In genomic region chrX:13110427-13111324, GRCh38 we compare ENCODE assay signal across 9 cellular contexts.
A peak's percentile ranks its signal among the peaks of the same experiment; 100 is the strongest.
DNase-seq lines count a peak whose midpoint lies in the region; ATAC-seq, FAIRE-seq and TF ChIP-seq lines count a peak whose summit lies in the region.
"Had no signal": no experiment of that assay in that cellular context is flagged by ENCODE, and none has a peak within 500 bp of the region (broad histone marks: within the 10 kb centered on the region; RNA-seq: fewer than 3 reads in every experiment).

No MANE protein-coding gene starts in this region.

- H3K36me3 ChIP-seq in HCT116 (ENCODE audit: control insufficient read depth in 1 of 2, insufficient read depth in 2 of 2, low read length in 2 of 2), result no peaks in the 10 kb centered on the region
- H3K36me3 ChIP-seq in SK-N-MC (ENCODE audit: insufficient read depth, low read length), result no peaks in the 10 kb centered on the region
- no peaks in the 10 kb centered on the region for H3K36me3 ChIP-seq in gastroesophageal sphincter
- no peaks in the 10 kb centered on the region for H3K36me3 ChIP-seq in small intestine (ENCODE audit: control insufficient read depth in 2 of 2, insufficient read depth in 2 of 2, low read length in 2 of 2)

- no peak overlapping the region for H3K4me3 ChIP-seq in HCT116 (replicated peaks in 1 of 2; ENCODE audit: low read depth in 1 of 2, low read length in 2 of 2)
- H3K4me3 ChIP-seq in SK-N-MC, result no peak overlapping the region
- H3K4me3 ChIP-seq in gastroesophageal sphincter, result no peak overlapping the region
- H3K4me3 ChIP-seq in small intestine (ENCODE audit: low read depth in 1 of 2, low read length in 2 of 2), result no peak overlapping the region

- DNase-seq in HCT116 (ENCODE audit: low read depth, low spot score) (peak; percentile 33), SK-N-MC (ENCODE audit: low read depth, low spot score) (peak; percentile 6), small intestine (peak; percentile 88), UCSD-AML1 (lab: John Stamatoyannopoulos, UW; ENCODE audit: unreplicated experiment) (no peak), germinal center (ENCODE audit: low spot score) (no peak), foreskin melanocyte (no peak)
- DNase-seq in activated CD4-positive, alpha-beta T cell treated with anti-CD3 and anti-CD28 coated beads, Interleukin-2, amount 50 U/mL, for 1 hour, result no peak
- DNase-seq: activated CD4-positive, alpha-beta memory T cell treated with anti-CD3 and anti-CD28 coated beads, Interleukin-2, amount 10 ng/mL, durations not matched to agents 7 days and 5 days had no signal

- POLR2A ChIA-PET in HCT116 (lab: Charles Lee), result interaction anchor here (0.6 kb wide), 1 partner anchor 308 kb away, joined by 3 read pairs; no protein-coding TSS in a partner anchor

- BruUV-seq in HCT116 (replicated peaks; lab: Mats Ljungman, UMichigan), result no TSS peak

- 0 to 58% methylated on average over 3 to 6 of the region's 10 CpGs for WGBS in gastroesophageal sphincter (ENCODE audit: low coverage in 1 of 2), 2 donors
- WGBS in small intestine, 3 donors, result 27 to 49% (median 44%) methylated on average over 10 of the region's 10 CpGs

- H3K27ac ChIP-seq in HCT116 (ENCODE audit: low read depth, low read length), result no peak overlapping the region
- no peak overlapping the region for H3K27ac ChIP-seq in SK-N-MC
- peak overlapping the region; percentile 59 to 64 (median 60) for H3K27ac ChIP-seq in gastroesophageal sphincter
- peak overlapping the region; percentile 2 to 81 for H3K27ac ChIP-seq in small intestine (ENCODE audit: low read depth in 1 of 2, low read length in 1 of 2)

- H3K27me3 ChIP-seq in HCT116 (ENCODE audit: insufficient read depth, low read length) (no peaks in the 10 kb centered on the region), gastroesophageal sphincter (no peaks in the 10 kb centered on the region), small intestine (ENCODE audit: control insufficient read depth in 2 of 2, insufficient read depth in 2 of 2, low read length in 2 of 2) (no peaks in the 10 kb centered on the region)

- ATAC-seq in HCT116 (peak; percentile 69), gastroesophageal sphincter (peak; percentile 91)

- RAD21 ChIA-PET in HCT116 (lab: Charles Lee; ENCODE audit: low non-redundant PET in 1 of 2, low total read pairs in 2 of 2, uncharacterized antibody in 2 of 2, unreplicated experiment in 2 of 2), result no interaction called here

- FAIRE-seq in small intestine (lab: Jason Lieb, UNC), result no peak

- H3K9ac ChIP-seq in HCT116 (ENCODE audit: low read length), result no peak overlapping the region
- H3K9ac ChIP-seq in SK-N-MC (ENCODE audit: insufficient read length), result no peak overlapping the region

- no peak for TF ChIP-seq EP300 in gastroesophageal sphincter (IDR thresholded peaks at IDR 0.05)

- H3K4me1 ChIP-seq in HCT116 (ENCODE audit: control insufficient read depth in 1 of 2, insufficient read depth in 2 of 2, low read length in 2 of 2) (peaks cover 7 to 15% of the 10 kb centered on the region in 2 experiments; a peak in 2 of 4 replicates), gastroesophageal sphincter (peaks cover 0 to 8% (median 0%) of the 10 kb centered on the region in 3 donors), small intestine (ENCODE audit: control insufficient read depth in 2 of 2, insufficient read depth in 1 of 2, low read depth in 1 of 2, low read length in 1 of 2) (peaks cover 0 to 3% of the 10 kb centered on the region in 2 donors)

- H3K9me2 ChIP-seq in HCT116 (ENCODE audit: insufficient read depth), result no peaks in the 10 kb centered on the region

- peak overlapping the region; percentile 37 for H3K4me2 ChIP-seq in HCT116 (ENCODE audit: low read length)

- intact Hi-C loops in HCT116 (cut with micrococcal nuclease), result no loop called here

- CTCF ChIA-PET in HCT116 (lab: Charles Lee), result no interaction called here

- TF ChIP-seq CTCF in HCT116 (IDR thresholded peaks at IDR 0.05 in 2 of 3, conservative IDR thresholded peaks at IDR 0.05 in 1 of 3; ENCODE audit: borderline replicate concordance in 1 of 3, insufficient read depth in 1 of 3, low read depth in 2 of 3, low read length in 2 of 3), result no peak
- no peak for TF ChIP-seq CTCF in gastroesophageal sphincter (IDR thresholded peaks at IDR 0.05)

- H4K20me1 ChIP-seq in HCT116 (ENCODE audit: insufficient read depth), result no peaks in the 10 kb centered on the region

- peak overlapping the region; percentile 85 for H2AFZ ChIP-seq in HCT116 (ENCODE audit: low read depth, low read length, poor library complexity, severe bottlenecking)

- no peaks in the 10 kb centered on the region for H3K79me2 ChIP-seq in HCT116 (ENCODE audit: insufficient read depth, low read length)

- 0 out of 2 replicates have a peak, but pooled peaks have one; percentile 13 for TF ChIP-seq RAD21 in HCT116 (IDR thresholded peaks at IDR 0.05; ENCODE audit: low read depth)

- H3K9me3 ChIP-seq in HCT116 (ENCODE audit: control insufficient read depth in 1 of 2, insufficient read depth in 1 of 2, low read depth in 1 of 2, low read length in 2 of 2) (no peaks in the 10 kb centered on the region), SK-N-MC (ENCODE audit: low read depth, low read length) (no peaks in the 10 kb centered on the region), gastroesophageal sphincter (no peaks in the 10 kb centered on the region), small intestine (ENCODE audit: control insufficient read depth, low read depth) (peaks cover 2% of the 10 kb centered on the region)

- TF ChIP-seq POLR2A in HCT116 (IDR thresholded peaks at IDR 0.05; ENCODE audit: borderline replicate concordance, extremely low read depth, insufficient read depth, insufficient read length) (no peak), gastroesophageal sphincter (IDR thresholded peaks at IDR 0.05) (no peak)

TF ChIP-seq in HCT116, 20 proteins besides CTCF, POLR2A, EP300 and RAD21:
- TF ChIP-seq EZH2 (IDR thresholded peaks at IDR 0.05), result no peak
- TF ChIP-seq CEBPB (IDR thresholded peaks at IDR 0.05; ENCODE audit: low read depth), result peak; percentile 85
- no peak for TF ChIP-seq YY1 (IDR thresholded peaks at IDR 0.05; ENCODE audit: extremely low read depth, insufficient replicate concordance, low read depth, low read length)
- TF ChIP-seq ATF3 (IDR thresholded peaks at IDR 0.05), result no peak
- TF ChIP-seq SP1 (IDR thresholded peaks at IDR 0.05; ENCODE audit: low read depth), result 0 out of 2 replicates have a peak, but pooled peaks have one; percentile 28
- peak; percentile 77 for TF ChIP-seq TCF7L2 (IDR thresholded peaks at IDR 0.05; ENCODE audit: borderline replicate concordance, extremely low read depth, insufficient read depth, insufficient read length)
- no peak for TF ChIP-seq ZBTB33 (IDR thresholded peaks at IDR 0.05; ENCODE audit: extremely low read depth, insufficient replicate concordance, low read length)
- TF ChIP-seq FOSL1 (IDR thresholded peaks at IDR 0.05; ENCODE audit: low read depth), result peak; percentile 23; the same call in 1 of the 2 replicates

Comparison
In these comparisons a context has a peak if more than half of its experiments do, and no peak if none do; other contexts are left out.
1. DNase-seq: peak in HCT116 (single experiment), SK-N-MC (single experiment) and small intestine (single experiment); none in UCSD-AML1 (single experiment), activated CD4-positive, alpha-beta T cell treated with anti-CD3 and anti-CD28 coated beads, Interleukin-2, amount 50 U/mL, for 1 hour (single experiment), germinal center (single experiment) and foreskin melanocyte (single experiment).
2. H3K27ac ChIP-seq: peak in gastroesophageal sphincter (4 of 4) and small intestine (2 of 2); none in HCT116 (single experiment) and SK-N-MC (single experiment).